ENCODE assay signal across 8 cellular contexts in the genomic region with DNA sequence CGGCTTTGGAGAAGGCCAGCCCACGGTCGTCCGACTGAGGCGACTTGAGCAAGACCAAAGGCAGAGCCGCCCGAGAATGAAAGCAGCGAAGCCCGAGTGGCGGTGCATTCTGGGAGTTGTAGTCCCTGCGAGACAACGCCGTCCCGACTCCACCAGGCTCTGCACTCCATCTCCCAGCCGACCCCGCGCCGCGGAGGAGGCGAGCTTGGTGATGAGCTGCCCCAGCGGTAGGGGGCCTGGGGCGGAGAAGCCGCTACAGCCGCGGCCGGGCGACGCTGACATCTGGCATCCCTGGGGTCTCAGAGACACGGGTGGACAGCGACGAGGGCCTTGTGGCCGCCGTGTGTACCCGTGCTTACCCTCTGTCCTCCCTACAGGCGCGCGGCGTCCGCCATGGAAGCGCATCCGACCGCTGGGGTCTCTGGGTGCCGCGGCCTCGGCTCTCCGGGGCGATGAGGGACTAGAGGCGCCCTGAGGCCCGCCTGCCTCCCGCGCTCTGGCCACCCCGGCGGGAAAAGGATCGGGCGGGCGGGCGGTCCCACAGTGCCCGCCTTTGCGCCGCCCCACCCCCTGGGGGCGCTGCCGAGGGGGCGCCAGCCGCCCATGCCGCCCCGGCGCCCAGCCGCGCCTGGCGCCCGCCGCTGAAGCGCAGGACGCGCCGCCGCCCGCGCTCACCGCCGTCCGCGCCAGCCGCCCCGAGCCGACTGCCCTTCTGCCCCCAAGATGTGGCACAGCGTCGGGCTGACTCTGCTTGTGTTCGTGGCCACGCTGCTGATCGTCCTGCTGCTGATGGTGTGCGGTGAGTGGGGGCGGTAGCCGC. TPM values are rescaled to one million over a fixed set of nuclear protein-coding genes. Genes with fewer than 3 reads are reported as not detected.
A peak's percentile ranks its signal among the peaks of the same experiment; 100 is the strongest.
DNase-seq lines count a peak whose midpoint lies in the region; ATAC-seq and TF ChIP-seq lines count a peak whose summit lies in the region.

SMIM13 (plus strand) TSS at position 244 of the 820 bp plus-strand sequence; CDS start at position 724, 480 bp downstream.

- H3K4me3 ChIP-seq in SK-N-SH (ENCODE audit: low read depth in 2 of 2, low read length in 1 of 2) = peak within 1 kb of the TSS; percentile 86 to 87

- ATAC-seq in HG02588 (IDR thresholded peaks at IDR 0.05; ENCODE audit: unreplicated experiment) = peak; percentile 92

- H3K9me3 ChIP-seq in SK-N-SH = no peaks in the 10 kb centered on the region

- TF ChIP-seq CTCF in GM10266 (IDR thresholded peaks at IDR 0.05; ENCODE audit: control insufficient read depth, insufficient read depth, low read depth, missing control alignments) (peak; percentile 78), SK-N-SH (IDR thresholded peaks at IDR 0.05) (peak; percentile 48)

- TF ChIP-seq EP300 in SK-N-SH (IDR thresholded peaks at IDR 0.05; ENCODE audit: borderline replicate concordance in 1 of 2, low read depth in 1 of 2, low read length in 1 of 2) = no peak

- POLR2A ChIA-PET in SK-N-SH (lab: Yijun Ruan, JAX) = interaction anchor here (0.6 to 1.6 kb wide), 3 partner anchors 51 to 128 kb away, joined by 3 to 4 read pairs (median 3); no protein-coding TSS in a partner anchor

- H3K27ac ChIP-seq in SK-N-SH (ENCODE audit: low read depth in 2 of 2, low read length in 1 of 2) (peak within 1 kb of the TSS; percentile 90 to 95), temporal lobe (ENCODE audit: low read depth, low read length) (peak within 1 kb of the TSS; percentile 85)

- CTCF ChIA-PET in SK-N-SH (lab: Yijun Ruan, JAX) = interaction anchor here (0.6 to 1.6 kb wide), 15 partner anchors 8 to 482 kb away, joined by 3 to 7 read pairs (median 3); no protein-coding TSS in a partner anchor

- no peaks in the 10 kb centered on the region for H3K9me2 ChIP-seq in SK-N-SH

- TF ChIP-seq RAD21 in SK-N-SH (IDR thresholded peaks at IDR 0.05; ENCODE audit: low read length) = no peak

- peaks cover 11% of the 10 kb centered on the region for H4K20me1 ChIP-seq in SK-N-SH (ENCODE audit: insufficient read depth)

- H3K4me1 ChIP-seq in SK-N-SH (ENCODE audit: control insufficient read depth in 1 of 2, insufficient read depth in 2 of 2, low read depth in 1 of 2, low read length in 1 of 2) = peaks cover 8 to 10% of the 10 kb centered on the region in 2 experiments; a peak in 3 of 4 replicates

- H3K36me3 ChIP-seq in SK-N-SH (replicated peaks in 1 of 2; ENCODE audit: control insufficient read depth in 1 of 2, insufficient read depth in 2 of 2, low read length in 1 of 2) = peaks cover 0 to 8% of the 10 kb centered on the region in 2 experiments

- peak within 1 kb of the TSS; percentile 91 for H3K4me2 ChIP-seq in SK-N-SH

- H3K79me2 ChIP-seq in SK-N-SH (ENCODE audit: insufficient read depth) = peaks cover 47% of the 10 kb centered on the region

- H3K27me3 ChIP-seq in SK-N-SH (ENCODE audit: insufficient read depth) = no peaks in the 10 kb centered on the region

- H3K9ac ChIP-seq in SK-N-SH = peak within 1 kb of the TSS; percentile 93

- 2% methylated on average over 11 of the region's 94 CpGs for WGBS in SK-N-SH (ENCODE audit: low lambda C conversion rate)

- H3F3A ChIP-seq in SK-N-SH (replicated peaks; ENCODE audit: insufficient read depth) = peaks cover 16% of the 10 kb centered on the region

- DNase-seq in GM10266 (ENCODE audit: extremely low spot score) (peak; percentile 99), NCI-H1048 (lab: John Stamatoyannopoulos, UW) (peak; percentile 86), SK-N-SH (peak; percentile 98), germinal center (ENCODE audit: low spot score) (peak; percentile 95), nucleus accumbens (lab: John Stamatoyannopoulos, UW) (peak; percentile 37 to 98 (median 95))
- peak; percentile 96 for DNase-seq in activated naive CD4-positive, alpha-beta T cell treated with anti-CD3 and anti-CD28 coated beads, Interleukin-2, amount 50 U/mL, for 16 hours

- H2AFZ ChIP-seq in SK-N-SH (ENCODE audit: low read depth) = peak within 1 kb of the TSS; percentile 98

TF ChIP-seq in SK-N-SH, 30 proteins besides CTCF, POLR2A, EP300 and RAD21 (continues in another document):
- TF ChIP-seq JUND (IDR thresholded peaks at IDR 0.05) (no peak), YY1 (IDR thresholded peaks at IDR 0.05; ENCODE audit: low read depth) (peak; percentile 60; the same call in 1 of the 2 replicates), SMC3 (IDR thresholded peaks at IDR 0.05; ENCODE audit: low read depth, low read length) (no peak), RXRA (IDR thresholded peaks at IDR 0.05; ENCODE audit: borderline replicate concordance, low read depth) (no peak), POLR2AphosphoS5 (IDR thresholded peaks at IDR 0.05; ENCODE audit: low read depth, low read length) (peak; percentile 89), FOSL2 (IDR thresholded peaks at IDR 0.05; ENCODE audit: borderline replicate concordance, low read depth) (0 out of 2 replicates have a peak, but pooled peaks have one; percentile 0), CHD2 (IDR thresholded peaks at IDR 0.05; ENCODE audit: low read length, partially characterized antibody) (peak; percentile 87), FOXM1 (IDR thresholded peaks at IDR 0.05; ENCODE audit: low read depth) (no peak), TCF12 (IDR thresholded peaks at IDR 0.05) (no peak), ZBTB33 (IDR thresholded peaks at IDR 0.05; ENCODE audit: borderline replicate concordance, low read depth) (no peak), TAF1 (IDR thresholded peaks at IDR 0.05; ENCODE audit: borderline replicate concordance, low read depth, low read length) (peak; percentile 75), FOXJ3 (CRISPR knock-in tag; IDR thresholded peaks at IDR 0.05) (no peak), RFX5 (IDR thresholded peaks at IDR 0.05; ENCODE audit: low read length) (no peak), EZH2phosphoT487 (IDR thresholded peaks at IDR 0.05; ENCODE audit: borderline replicate concordance, low read depth) (no peak), ELF1 (IDR thresholded peaks at IDR 0.05) (no peak), TEAD4 (IDR thresholded peaks at IDR 0.05; ENCODE audit: borderline replicate concordance, insufficient read depth) (0 out of 2 replicates have a peak, but pooled peaks have one; percentile 19), RCOR1 (IDR thresholded peaks at IDR 0.05; ENCODE audit: low read length) (no peak), SIN3A (IDR thresholded peaks at IDR 0.05; ENCODE audit: borderline replicate concordance, low read depth, low read length) (peak; percentile 38; the same call in 1 of the 2 replicates), PBX3 (IDR thresholded peaks at IDR 0.05) (peak; percentile 8; the same call in 1 of the 2 replicates), NFIC (IDR thresholded peaks at IDR 0.05; ENCODE audit: borderline replicate concordance) (no peak)
- TF ChIP-seq, protein P1, sequence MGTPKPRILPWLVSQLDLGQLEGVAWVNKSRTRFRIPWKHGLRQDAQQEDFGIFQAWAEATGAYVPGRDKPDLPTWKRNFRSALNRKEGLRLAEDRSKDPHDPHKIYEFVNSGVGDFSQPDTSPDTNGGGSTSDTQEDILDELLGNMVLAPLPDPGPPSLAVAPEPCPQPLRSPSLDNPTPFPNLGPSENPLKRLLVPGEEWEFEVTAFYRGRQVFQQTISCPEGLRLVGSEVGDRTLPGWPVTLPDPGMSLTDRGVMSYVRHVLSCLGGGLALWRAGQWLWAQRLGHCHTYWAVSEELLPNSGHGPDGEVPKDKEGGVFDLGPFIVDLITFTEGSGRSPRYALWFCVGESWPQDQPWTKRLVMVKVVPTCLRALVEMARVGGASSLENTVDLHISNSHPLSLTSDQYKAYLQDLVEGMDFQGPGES (IDR thresholded peaks at IDR 0.05; ENCODE audit: low read depth, low read length) = no peak
- TF ChIP-seq, protein P2, sequence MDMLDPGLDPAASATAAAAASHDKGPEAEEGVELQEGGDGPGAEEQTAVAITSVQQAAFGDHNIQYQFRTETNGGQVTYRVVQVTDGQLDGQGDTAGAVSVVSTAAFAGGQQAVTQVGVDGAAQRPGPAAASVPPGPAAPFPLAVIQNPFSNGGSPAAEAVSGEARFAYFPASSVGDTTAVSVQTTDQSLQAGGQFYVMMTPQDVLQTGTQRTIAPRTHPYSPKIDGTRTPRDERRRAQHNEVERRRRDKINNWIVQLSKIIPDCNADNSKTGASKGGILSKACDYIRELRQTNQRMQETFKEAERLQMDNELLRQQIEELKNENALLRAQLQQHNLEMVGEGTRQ (IDR thresholded peaks at IDR 0.05; ENCODE audit: borderline replicate concordance, low read depth, low read length) = no peak

RNA-seq across cellular contexts. Expression of gene SMIM13, which starts in this region (rescaled TPM):
- polyA plus RNA-seq in SK-N-SH (2012; rRNA removed) = 2.1 and 2.7 TPM in 2 replicates
- polyA plus RNA-seq in SK-N-SH (2012; cell fraction: cytosol; rRNA removed) = 4.1 and 5.4 TPM in 2 replicates
- 0.74 and 1.6 TPM in 2 replicates for polyA plus RNA-seq in SK-N-SH (2012; cell fraction: nucleus; rRNA removed)
- 92.9 TPM for total RNA-seq in temporal lobe

Comparison
In these comparisons a context has a peak if more than half of its experiments do, and no peak if none do; other contexts are left out.
1. Peak in every context shown above with its lines: DNase-seq, ATAC-seq, H3K4me3 ChIP-seq and H3K27ac ChIP-seq.